Comparison of ENCODE assay signal across 25 cellular contexts in the genomic region with DNA sequence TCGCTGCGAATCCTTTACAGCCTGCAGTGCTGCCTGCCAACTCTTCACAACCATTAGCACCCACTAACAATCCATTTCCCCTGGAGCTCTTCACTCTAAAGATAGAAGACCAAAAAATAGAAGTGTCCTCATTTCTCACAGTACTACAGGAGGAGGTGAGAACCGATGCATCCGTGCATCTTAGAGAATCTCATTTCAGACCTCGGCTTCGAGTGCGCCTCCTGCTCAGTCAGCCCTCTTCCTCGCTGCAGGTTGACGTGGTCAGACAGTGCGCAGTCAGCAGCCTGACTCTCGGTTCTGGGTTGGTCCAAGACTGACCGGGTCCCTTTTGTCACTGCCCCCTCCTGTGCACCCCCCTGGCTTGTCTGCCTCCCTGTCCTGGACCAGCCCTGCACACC.
"Had no signal": no experiment of that assay in that cellular context is flagged by ENCODE, and none has a peak within 500 bp of the region (broad histone marks: within the 10 kb centered on the region; RNA-seq: fewer than 3 reads in every experiment).

No MANE protein-coding gene starts in this region.

- H3K27me3 ChIP-seq: breast epithelium, esophagus squamous epithelium, heart right ventricle, left lung, right lobe of liver, uterus had no signal

- H3K36me3 Mint-ChIP-seq: activated naive CD4-positive, alpha-beta T cell treated with anti-CD3 and anti-CD28 coated beads, Interleukin-2, amount 50 U/mL, for 72 hours had no signal

- ATAC-seq: activated naive CD4-positive, alpha-beta T cell treated with anti-CD3 and anti-CD28 coated beads, Interleukin-2, amount 50 U/mL, for 72 hours; heart right ventricle; mucosa of descending colon; right lobe of liver; stimulated activated naive CD8-positive, alpha-beta T cell treated with anti-CD3 and anti-CD28 coated beads, Interleukin-15, Interleukin-2, amounts not matched to agents 100 U/mL and 50 U/mL, for 24 hours had no signal

- H3K36me3 ChIP-seq: breast epithelium, right lobe of liver, uterus had no signal

- H3K9me3 Mint-ChIP-seq: activated naive CD4-positive, alpha-beta T cell treated with anti-CD3 and anti-CD28 coated beads, Interleukin-2, amount 50 U/mL, for 72 hours; dendritic cell treated with granulocyte-macrophage colony-stimulating factor and Interleukin-4, amounts not matched to agents 40 ng/mL and 50 ng/mL, for 4 days; nephron; type B pancreatic cell had no signal

- DNase-seq: activated CD4-positive, alpha-beta memory T cell treated with anti-CD3 and anti-CD28 coated beads, Interleukin-2, amount 10 ng/mL, durations not matched to agents 7 days and 5 days; activated CD4-positive, alpha-beta T cell treated with anti-CD3 and anti-CD28 coated beads for 1 hour; activated CD4-positive, alpha-beta T cell treated with anti-CD3 and anti-CD28 coated beads, Interleukin-2, amount 10 ng/mL, durations not matched to agents 7 days and 5 days; activated naive CD4-positive, alpha-beta T cell; activated T-cell treated with anti-CD3 and anti-CD28 coated beads, Interleukin-2, amount 50 U/mL, for 48 hours; central memory CD4-positive, alpha-beta T cell; esophagus squamous epithelium; foreskin melanocyte; heart right ventricle; left lung; mucosa of descending colon; right lobe of liver; stimulated activated CD4-positive, alpha-beta T cell treated with anti-CD3 and anti-CD28 coated beads, Interleukin-2, amount 100 ng/mL, for 48 hours; stimulated activated naive CD8-positive, alpha-beta T cell treated with anti-CD3 and anti-CD28 coated beads, Interleukin-15, Interleukin-2, amounts not matched to agents 100 U/mL and 50 U/mL, for 24 hours; T-helper 2 cell; uterus had no signal

- FAIRE-seq: endometrium had no signal

- H3K4me1 Mint-ChIP-seq: activated CD4-positive, alpha-beta T cell treated with anti-CD3 and anti-CD28 coated beads, Interleukin-2, amount 10 ng/mL, durations not matched to agents 7 days and 5 days had no signal

- H3K27ac Mint-ChIP-seq: activated CD4-positive, alpha-beta memory T cell treated with anti-CD3 and anti-CD28 coated beads, Interleukin-2, amount 10 ng/mL, durations not matched to agents 7 days and 5 days; activated CD4-positive, alpha-beta T cell treated with anti-CD3 and anti-CD28 coated beads, Interleukin-2, amount 10 ng/mL, durations not matched to agents 7 days and 5 days; activated naive CD4-positive, alpha-beta T cell treated with anti-CD3 and anti-CD28 coated beads, Interleukin-2, amount 50 U/mL, for 72 hours; dendritic cell treated with granulocyte-macrophage colony-stimulating factor and Interleukin-4, amounts not matched to agents 40 ng/mL and 50 ng/mL, for 4 days; nephron had no signal

- H3K27ac ChIP-seq: breast epithelium, epithelial cell of prostate, esophagus squamous epithelium, heart right ventricle, left lung, right lobe of liver, thoracic aorta, uterus had no signal

- H3K4me1 ChIP-seq: breast epithelium, right lobe of liver, uterus had no signal

- H3K9me3 ChIP-seq: breast epithelium, esophagus squamous epithelium, heart right ventricle, left lung, mucosa of descending colon, right lobe of liver, thoracic aorta, uterus had no signal

- H3K4me3 Mint-ChIP-seq: activated CD4-positive, alpha-beta memory T cell treated with anti-CD3 and anti-CD28 coated beads, Interleukin-2, amount 10 ng/mL, durations not matched to agents 7 days and 5 days; activated CD4-positive, alpha-beta T cell treated with anti-CD3 and anti-CD28 coated beads, Interleukin-2, amount 10 ng/mL, durations not matched to agents 7 days and 5 days; dendritic cell treated with granulocyte-macrophage colony-stimulating factor and Interleukin-4, amounts not matched to agents 40 ng/mL and 50 ng/mL, for 4 days; nephron; type B pancreatic cell had no signal

- H3K4me3 ChIP-seq: breast epithelium, esophagus squamous epithelium, heart right ventricle, left lung, lung, mucosa of descending colon, right lobe of liver, thoracic aorta, uterus had no signal
